In genomic region chr12:615620-616019, GRCh38 we compare ENCODE assay signal across 21 cellular contexts. TPM values are rescaled to one million over a fixed set of nuclear protein-coding genes. Genes with fewer than 3 reads are reported as not detected.
DNase-seq lines count a peak whose midpoint lies in the region; ATAC-seq and TF ChIP-seq lines count a peak whose summit lies in the region.
"Had no signal": no experiment of that assay in that cellular context is flagged by ENCODE, and none has a peak within 500 bp of the region (broad histone marks: within the 10 kb centered on the region; RNA-seq: fewer than 3 reads in every experiment).

No MANE protein-coding gene starts in this region.

- 40 to 62% methylated on average over 4 of the region's 4 CpGs for WGBS in upper lobe of left lung, 2 donors

- peaks cover 39 to 70% (median 61%) of the 10 kb centered on the region in 4 donors for H3K4me1 ChIP-seq in upper lobe of left lung
- no peaks in the 10 kb centered on the region for H3K4me1 ChIP-seq in effector memory CD4-positive, alpha-beta T cell (ENCODE audit: control insufficient read depth, insufficient read depth, low read length, poor library complexity, severe bottlenecking)

- TF ChIP-seq CTCF in nephron progenitor cell (IDR thresholded peaks at IDR 0.05) (no peak), upper lobe of left lung (IDR thresholded peaks at IDR 0.05) (no peak)

- peak in 1 of 4 donors; percentile 45 for TF ChIP-seq POLR2A in upper lobe of left lung (IDR thresholded peaks at IDR 0.05)
- TF ChIP-seq POLR2A in erythroblast (IDR thresholded peaks at IDR 0.05; ENCODE audit: low read length), result no peak

- peak in 1 of 4 donors; percentile 63 for TF ChIP-seq EP300 in upper lobe of left lung (IDR thresholded peaks at IDR 0.05)

- peak overlapping the region; percentile 12 for H3K27ac Mint-ChIP-seq in nephron progenitor cell
- H3K27ac Mint-ChIP-seq: activated naive CD8-positive, alpha-beta T cell treated with anti-CD3 and anti-CD28 coated beads, Interleukin-2, amount 50 U/mL, for 24 hours; activated T-cell treated with anti-CD3 and anti-CD28 coated beads, Interleukin-2, amount 50 U/mL, for 72 hours; stimulated activated effector memory CD8-positive, alpha-beta T cell treated with anti-CD3 and anti-CD28 coated beads, Interleukin-12 subunit alpha, Interleukin-12 subunit beta, amount 100 ng/mL, for 72 hours had no signal

- peaks cover 17% of the 10 kb centered on the region for H3K27me3 Mint-ChIP-seq in nephron progenitor cell (ENCODE audit: low read depth, poor library complexity)
- H3K27me3 Mint-ChIP-seq: activated naive CD8-positive, alpha-beta T cell treated with anti-CD3 and anti-CD28 coated beads, Interleukin-2, amount 50 U/mL, for 24 hours had no signal

- ATAC-seq in Right ventricle myocardium inferior (peak; percentile 64), Right ventricle myocardium superior (ENCODE audit: poor library complexity) (peak; percentile 69), upper lobe of left lung (ENCODE audit: low FRiP score in 2 of 2) (no peak)
- ATAC-seq: activated naive CD8-positive, alpha-beta T cell treated with anti-CD3 and anti-CD28 coated beads, Interleukin-2, amount 50 U/mL, for 24 hours; activated T-cell treated with anti-CD3 and anti-CD28 coated beads, Interleukin-2, amount 50 U/mL, for 72 hours; stimulated activated effector memory CD8-positive, alpha-beta T cell treated with anti-CD3 and anti-CD28 coated beads, Interleukin-12 subunit alpha, Interleukin-12 subunit beta, amount 100 ng/mL, for 72 hours had no signal

- no peaks in the 10 kb centered on the region for H3K9me3 Mint-ChIP-seq in nephron progenitor cell
- H3K9me3 Mint-ChIP-seq: activated naive CD8-positive, alpha-beta T cell treated with anti-CD3 and anti-CD28 coated beads, Interleukin-2, amount 50 U/mL, for 24 hours; activated T-cell treated with anti-CD3 and anti-CD28 coated beads, Interleukin-2, amount 50 U/mL, for 72 hours; stimulated activated effector memory CD8-positive, alpha-beta T cell treated with anti-CD3 and anti-CD28 coated beads, Interleukin-12 subunit alpha, Interleukin-12 subunit beta, amount 100 ng/mL, for 72 hours had no signal

- DNase-seq in Right ventricle myocardium inferior (ENCODE audit: missing footprints) (no peak), cardiac septum (ENCODE audit: low spot score) (no peak), Right ventricle myocardium superior (no peak), nephron progenitor cell (no peak), upper lobe of left lung (no peak), erythroblast (lab: John Stamatoyannopoulos, UW) (no peak)
- DNase-seq in effector memory CD4-positive, alpha-beta T cell, result no peak
- DNase-seq in stimulated activated naive CD4-positive, alpha-beta T cell (lab: John Stamatoyannopoulos, UW), result no peak
- DNase-seq: activated CD4-positive, alpha-beta T cell treated with anti-CD3 and anti-CD28 coated beads, Interleukin-2, amount 50 U/mL, for 48 hours; activated naive CD8-positive, alpha-beta T cell treated with anti-CD3 and anti-CD28 coated beads, Interleukin-2, amount 50 U/mL, for 24 hours; activated T-cell treated with anti-CD3 and anti-CD28 coated beads, Interleukin-2, amount 50 U/mL, for 72 hours; effector CD8-positive, alpha-beta T cell; foreskin fibroblast; IMR-90; NCI-H2081; NCI-H748 treated with DMSO at 0.1 percent for 48 hours; occipital lobe; Peyer's patch had no signal

- H3K4me3 ChIP-seq in upper lobe of left lung, result no peak overlapping the region
- H3K4me3 ChIP-seq in effector memory CD4-positive, alpha-beta T cell (ENCODE audit: insufficient read depth, low read depth, low read length, poor library complexity, severe bottlenecking), result no peak overlapping the region
- H3K4me3 ChIP-seq: Peyer's patch, smooth muscle cell had no signal

- no peaks in the 10 kb centered on the region for H3K36me3 Mint-ChIP-seq in nephron progenitor cell (ENCODE audit: low read depth)
- H3K36me3 Mint-ChIP-seq: stimulated activated effector memory CD8-positive, alpha-beta T cell treated with anti-CD3 and anti-CD28 coated beads, Interleukin-12 subunit alpha, Interleukin-12 subunit beta, amount 100 ng/mL, for 72 hours had no signal

- H3K9me3 ChIP-seq in upper lobe of left lung, result no peaks in the 10 kb centered on the region
- H3K9me3 ChIP-seq in effector memory CD4-positive, alpha-beta T cell (ENCODE audit: control insufficient read depth, low read length), result no peaks in the 10 kb centered on the region
- H3K9me3 ChIP-seq: Peyer's patch had no signal

- no peaks in the 10 kb centered on the region for H3K36me3 ChIP-seq in upper lobe of left lung
- no peaks in the 10 kb centered on the region for H3K36me3 ChIP-seq in effector memory CD4-positive, alpha-beta T cell (ENCODE audit: control insufficient read depth, insufficient read depth, low read length)
- H3K36me3 ChIP-seq: Peyer's patch had no signal

- H3K4me1 Mint-ChIP-seq in nephron progenitor cell, result peaks cover 25% of the 10 kb centered on the region

- H3K4me3 Mint-ChIP-seq in nephron progenitor cell, result no peak overlapping the region
- H3K4me3 Mint-ChIP-seq: activated naive CD8-positive, alpha-beta T cell treated with anti-CD3 and anti-CD28 coated beads, Interleukin-2, amount 50 U/mL, for 24 hours; activated T-cell treated with anti-CD3 and anti-CD28 coated beads, Interleukin-2, amount 50 U/mL, for 72 hours; stimulated activated effector memory CD8-positive, alpha-beta T cell treated with anti-CD3 and anti-CD28 coated beads, Interleukin-12 subunit alpha, Interleukin-12 subunit beta, amount 100 ng/mL, for 72 hours had no signal

- H3K27ac ChIP-seq in upper lobe of left lung, result peak overlapping the region in 3 of 4 donors; percentile 66 to 85 (median 80)
- H3K27ac ChIP-seq in effector memory CD4-positive, alpha-beta T cell (ENCODE audit: insufficient read depth, low read length, poor library complexity, severe bottlenecking), result no peak overlapping the region
- H3K27ac ChIP-seq: Peyer's patch had no signal

- no peaks in the 10 kb centered on the region for H3K27me3 ChIP-seq in upper lobe of left lung
- no peaks in the 10 kb centered on the region for H3K27me3 ChIP-seq in effector memory CD4-positive, alpha-beta T cell (replicated peaks; ENCODE audit: control insufficient read depth, insufficient read depth, low read length, poor library complexity, severe bottlenecking)
- H3K27me3 ChIP-seq: Peyer's patch had no signal

- intact Hi-C loops in Right ventricle myocardium inferior (cut with DNase I), result loop anchor here (2.0 kb wide), 1 partner anchor 25 kb away; no protein-coding TSS in a partner anchor
- intact Hi-C loops in cardiac septum (cut with DNase I), result no loop called here
- intact Hi-C loops in Right ventricle myocardium superior (cut with DNase I), result no loop called here

RNA-seq across cellular contexts. Expression of gene NINJ2, which starts 47.6 kb away (rescaled TPM):
- 8.6 TPM for total RNA-seq in Right ventricle myocardium inferior
- 3.9 TPM for total RNA-seq in cardiac septum
- 12.6 TPM for total RNA-seq in Right ventricle myocardium superior
- 10 to 100 TPM; 15.6 to 73.3 (median 36.2) TPM for total RNA-seq in upper lobe of left lung
- total RNA-seq: A172, IMR-90 had no signal

Comparison
In these comparisons a context has a peak if more than half of its experiments do, and no peak if none do; other contexts are left out.
1. ATAC-seq: peak in Right ventricle myocardium inferior (single experiment) and Right ventricle myocardium superior (single experiment); none in upper lobe of left lung (0 of 2).